11 cellular contexts compared by ENCODE assay signal in the genomic region with DNA sequence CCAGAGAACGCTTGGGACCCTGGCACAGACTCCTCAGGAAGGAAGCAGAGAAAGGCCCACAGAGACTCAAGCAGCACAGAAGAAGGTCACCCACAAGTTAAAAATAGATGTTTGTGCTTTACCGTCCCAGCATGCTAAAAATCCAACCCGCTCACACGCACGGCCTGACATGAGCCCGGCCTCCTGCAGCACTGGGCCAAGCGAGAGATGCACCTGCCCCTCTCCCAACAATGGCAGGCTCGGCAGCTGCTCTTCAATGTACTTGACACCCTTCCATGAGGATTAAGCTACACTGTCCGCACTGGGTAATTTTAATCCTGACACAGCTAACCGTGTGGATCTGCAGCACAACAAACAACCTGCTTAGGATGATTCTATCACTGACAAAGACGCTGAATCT. TPM values are rescaled to one million over a fixed set of nuclear protein-coding genes. Genes with fewer than 3 reads are reported as not detected.
DNase-seq lines count a peak whose midpoint lies in the region; ATAC-seq and TF ChIP-seq lines count a peak whose summit lies in the region.
"Had no signal": no experiment of that assay in that cellular context is flagged by ENCODE, and none has a peak within 500 bp of the region (broad histone marks: within the 10 kb centered on the region; RNA-seq: fewer than 3 reads in every experiment).

No MANE protein-coding gene starts in this region.

- H3K4me1 ChIP-seq in upper lobe of left lung (peaks cover 0 to 4% (median 0%) of the 10 kb centered on the region in 4 donors), osteoblast (ENCODE audit: insufficient read depth, low read length) (peaks cover 39% of the 10 kb centered on the region), breast epithelium (no peaks in the 10 kb centered on the region)
- H3K4me1 ChIP-seq: BE2C had no signal

- peaks cover 36% of the 10 kb centered on the region for H4K20me1 ChIP-seq in osteoblast (ENCODE audit: insufficient read depth, low read length)

- no peak for ATAC-seq in upper lobe of left lung (ENCODE audit: low FRiP score in 2 of 2)

- no peak for TF ChIP-seq EP300 in upper lobe of left lung (IDR thresholded peaks at IDR 0.05)

- in situ Hi-C loops in G401 (cut with HindIII; ENCODE audit: low sequenced_read_pairs): no loop called here

- TF ChIP-seq POLR2A in upper lobe of left lung (IDR thresholded peaks at IDR 0.05): no peak
- TF ChIP-seq POLR2A in breast epithelium (IDR thresholded peaks at IDR 0.05): no peak

- no peak overlapping the region for H3K4me2 ChIP-seq in osteoblast (ENCODE audit: insufficient read depth, low read length)

- H3K27me3 ChIP-seq in upper lobe of left lung: no peaks in the 10 kb centered on the region
- H3K27me3 ChIP-seq in osteoblast (ENCODE audit: insufficient read depth, low read length): no peaks in the 10 kb centered on the region
- H3K27me3 ChIP-seq in breast epithelium: no peaks in the 10 kb centered on the region
- H3K27me3 ChIP-seq: BE2C had no signal

- no peak overlapping the region for H2AFZ ChIP-seq in osteoblast (ENCODE audit: low read length)

- WGBS in upper lobe of left lung, 2 donors: 70% methylated on average over 5 to 11 of the region's 11 CpGs

- intact Hi-C loops in posterior vena cava (cut with DNase I) (loop anchor here (5.0 to 10.0 kb wide), 2 partner anchors 83 to 175 kb away; no protein-coding TSS in a partner anchor), breast epithelium (cut with DNase I; ENCODE audit: low total_unique reads) (no loop called here)

- no peaks in the 10 kb centered on the region for H3K36me3 ChIP-seq in upper lobe of left lung
- no peaks in the 10 kb centered on the region for H3K36me3 ChIP-seq in osteoblast (ENCODE audit: insufficient read depth, low read length)
- no peaks in the 10 kb centered on the region for H3K36me3 ChIP-seq in breast epithelium
- H3K36me3 ChIP-seq: BE2C had no signal

- H3K9me3 ChIP-seq in upper lobe of left lung (no peaks in the 10 kb centered on the region), osteoblast (ENCODE audit: low read depth, low read length) (no peaks in the 10 kb centered on the region), breast epithelium (no peaks in the 10 kb centered on the region)
- H3K9me3 ChIP-seq: BE2C had no signal

- DNase-seq in G401 (ENCODE audit: low spot score) (peak; percentile 61), NCI-H345 (lab: John Stamatoyannopoulos, UW) (peak; percentile 86), posterior vena cava (ENCODE audit: low spot score) (peak; percentile 56), upper lobe of left lung (no peak), osteoblast (ENCODE audit: insufficient read length, low spot score, missing footprints) (no peak), HT-29 (ENCODE audit: low spot score) (no peak), breast epithelium (ENCODE audit: low spot score in 2 of 2) (no peak)
- DNase-seq: activated T-cell treated with anti-CD3 and anti-CD28 coated beads, Interleukin-2, amount 50 U/mL, for 48 hours; BE2C; KG1 had no signal

- H3K27ac ChIP-seq in cingulate gyrus (ENCODE audit: low read depth, low read length) (peak overlapping the region; percentile 34), upper lobe of left lung (no peak overlapping the region), osteoblast (ENCODE audit: low read depth, low read length) (no peak overlapping the region), breast epithelium (no peak overlapping the region)

- H3K4me3 ChIP-seq in upper lobe of left lung: no peak overlapping the region
- no peak overlapping the region for H3K4me3 ChIP-seq in osteoblast (ENCODE audit: insufficient read depth, low read length)
- no peak overlapping the region for H3K4me3 ChIP-seq in breast epithelium

- H3K79me2 ChIP-seq in osteoblast (ENCODE audit: insufficient read depth, low read length): peaks cover 83% of the 10 kb centered on the region

- TF ChIP-seq CTCF in upper lobe of left lung (IDR thresholded peaks at IDR 0.05) (no peak), osteoblast (IDR thresholded peaks at IDR 0.05; ENCODE audit: extremely low read depth, low read depth, low read length) (no peak), breast epithelium (IDR thresholded peaks at IDR 0.05) (no peak)

RNA-seq across cellular contexts. Expression of gene DIP2C, which starts 9.3 kb away (rescaled TPM):
- 3.9 and 9.0 TPM in 2 replicates for total RNA-seq in G401 (2014; rRNA removed; shearing (Covaris generic))
- 10 to 100 TPM; 39.3 to 45.6 TPM for total RNA-seq in posterior vena cava
- total RNA-seq in upper lobe of left lung: 10 to 100 TPM; 11.6 to 32.5 (median 14.7) TPM
- 32.4 and 36.9 TPM in 2 replicates for total RNA-seq in osteoblast
- 0.97 and 1.6 TPM in 2 replicates for total RNA-seq in HT-29 (2014; rRNA removed; shearing (Covaris generic))
- total RNA-seq in breast epithelium: 10 to 100 TPM; 17.1 to 48.2 (median 20.3) TPM

Comparison
In these comparisons a context has a peak if more than half of its experiments do, and no peak if none do; other contexts are left out.
1. DNase-seq: peak in G401 (single experiment), NCI-H345 (single experiment) and posterior vena cava (single experiment); none in upper lobe of left lung (0 of 2), osteoblast (single experiment), HT-29 (single experiment) and breast epithelium (0 of 2).